Comparison of ENCODE assay signal across 8 cellular contexts in the genomic region with DNA sequence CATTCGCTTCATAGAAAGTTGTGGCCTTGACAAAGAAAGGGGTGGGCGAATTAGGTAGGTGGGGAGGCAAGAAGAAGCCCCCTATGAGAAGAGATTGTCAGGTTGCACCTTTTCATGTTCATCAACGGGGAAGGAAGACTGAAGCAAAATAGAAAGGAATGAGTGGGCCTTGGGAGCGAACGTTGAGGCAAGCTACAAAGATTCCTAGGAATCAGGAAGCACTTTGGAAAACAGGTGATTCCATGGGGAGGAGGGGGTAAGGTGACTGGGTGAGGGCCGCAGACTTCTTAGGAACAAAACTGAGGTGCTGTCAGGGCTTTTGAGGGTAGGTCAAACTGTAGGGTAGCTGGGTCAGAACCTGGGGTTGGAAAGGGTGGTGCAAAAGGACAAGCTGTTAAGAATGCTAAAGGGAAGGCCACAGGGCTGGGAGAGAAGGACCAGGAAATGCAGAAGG. TPM values are rescaled to one million over a fixed set of nuclear protein-coding genes. Genes with fewer than 3 reads are reported as not detected.
DNase-seq lines count a peak whose midpoint lies in the region; ATAC-seq lines count a peak whose summit lies in the region.

No MANE protein-coding gene starts in this region.

- peak overlapping the region; percentile 81 for H3K4me2 ChIP-seq in skeletal muscle satellite cell (ENCODE audit: low read length)

- no peak for DNase-seq in activated CD8-positive, alpha-beta memory T cell treated with anti-CD3 and anti-CD28 coated beads, Interleukin-2, amount 10 ng/mL, durations not matched to agents 7 days and 5 days
- no peak for DNase-seq in activated CD8-positive, alpha-beta memory T cell treated with anti-CD3 and anti-CD28 coated beads for 24 hours
- no peak for DNase-seq in activated CD4-positive, alpha-beta memory T cell treated with anti-CD3 and anti-CD28 coated beads for 36 hours
- DNase-seq in right cardiac atrium (no peak), sciatic nerve (ENCODE audit: low spot score) (no peak), NCI-H1694 (lab: John Stamatoyannopoulos, UW) (no peak)

- ATAC-seq in activated CD8-positive, alpha-beta memory T cell treated with anti-CD3 and anti-CD28 coated beads, Interleukin-2, amount 10 ng/mL, durations not matched to agents 7 days and 5 days = no peak
- ATAC-seq in right cardiac atrium (no peak), sciatic nerve (no peak), HG02623 (IDR thresholded peaks at IDR 0.05; ENCODE audit: unreplicated experiment) (no peak)

- no peaks in the 10 kb centered on the region for H3K9me3 Mint-ChIP-seq in activated CD8-positive, alpha-beta memory T cell treated with anti-CD3 and anti-CD28 coated beads, Interleukin-2, amount 10 ng/mL, durations not matched to agents 7 days and 5 days (ENCODE audit: low read depth)
- no peaks in the 10 kb centered on the region for H3K9me3 Mint-ChIP-seq in activated CD4-positive, alpha-beta memory T cell treated with anti-CD3 and anti-CD28 coated beads for 36 hours

- peaks cover 16% of the 10 kb centered on the region for H3K36me3 ChIP-seq in skeletal muscle satellite cell (ENCODE audit: insufficient read depth, low read length)

- intact Hi-C loops in activated CD4-positive, alpha-beta memory T cell treated with anti-CD3 and anti-CD28 coated beads for 36 hours (cut with micrococcal nuclease) = loop anchor here (2.0 to 10.0 kb wide), 5 partner anchors 423 to 776 kb away; partner anchors contain the start of genes DNAJA2, GPT2, ORC6 and VPS35
- intact Hi-C loops in right cardiac atrium (cut with DNase I) = loop anchor here in 1 of 4 donors (5.0 kb wide), 1 partner anchor 37 kb away; no protein-coding TSS in a partner anchor
- intact Hi-C loops in sciatic nerve (cut with DNase I) = no loop called here

- peak overlapping the region; percentile 98 for H3K27ac ChIP-seq in right cardiac atrium (ENCODE audit: low read length)

- peaks cover 48% of the 10 kb centered on the region for H3K4me1 Mint-ChIP-seq in activated CD8-positive, alpha-beta memory T cell treated with anti-CD3 and anti-CD28 coated beads, Interleukin-2, amount 10 ng/mL, durations not matched to agents 7 days and 5 days
- peaks cover 49% of the 10 kb centered on the region for H3K4me1 Mint-ChIP-seq in activated CD4-positive, alpha-beta memory T cell treated with anti-CD3 and anti-CD28 coated beads for 36 hours (ENCODE audit: low read depth)

- H3K27me3 Mint-ChIP-seq in activated CD8-positive, alpha-beta memory T cell treated with anti-CD3 and anti-CD28 coated beads, Interleukin-2, amount 10 ng/mL, durations not matched to agents 7 days and 5 days = no peaks in the 10 kb centered on the region
- no peaks in the 10 kb centered on the region for H3K27me3 Mint-ChIP-seq in activated CD4-positive, alpha-beta memory T cell treated with anti-CD3 and anti-CD28 coated beads for 36 hours

- H3K9ac ChIP-seq in skeletal muscle satellite cell (ENCODE audit: low read depth, low read length) = peak overlapping the region; percentile 99

- WGBS in right cardiac atrium = 21% methylated on average over 6 of the region's 6 CpGs

- no peaks in the 10 kb centered on the region for H3K27me3 ChIP-seq in right cardiac atrium (ENCODE audit: control insufficient read depth, insufficient read depth)
- no peaks in the 10 kb centered on the region for H3K27me3 ChIP-seq in skeletal muscle satellite cell (ENCODE audit: control insufficient read depth, insufficient read depth, low read length)

- peaks cover 16% of the 10 kb centered on the region for H3K36me3 Mint-ChIP-seq in activated CD8-positive, alpha-beta memory T cell treated with anti-CD3 and anti-CD28 coated beads, Interleukin-2, amount 10 ng/mL, durations not matched to agents 7 days and 5 days
- H3K36me3 Mint-ChIP-seq in activated CD4-positive, alpha-beta memory T cell treated with anti-CD3 and anti-CD28 coated beads for 36 hours = peaks cover 19% of the 10 kb centered on the region

- peaks cover 5% of the 10 kb centered on the region for H3K4me1 ChIP-seq in right cardiac atrium (ENCODE audit: control insufficient read depth, insufficient read depth, low read length)
- peaks cover 15% of the 10 kb centered on the region for H3K4me1 ChIP-seq in skeletal muscle satellite cell (ENCODE audit: control insufficient read depth, insufficient read depth, low read length)

- H3K4me3 ChIP-seq in right cardiac atrium (ENCODE audit: low read length) = peak overlapping the region; percentile 95
- H3K4me3 ChIP-seq in skeletal muscle satellite cell (ENCODE audit: low read length) = peak overlapping the region; percentile 99

- POLR2A ChIA-PET in activated CD4-positive, alpha-beta memory T cell treated with anti-CD3 and anti-CD28 coated beads for 36 hours (lab: Charles Lee) = interaction anchor here (0.8 to 2.7 kb wide), 3 partner anchors 25 to 487 kb away, joined by 3 to 12 read pairs (median 5); partner anchors contain the start of gene DNAJA2

- H3K4me3 Mint-ChIP-seq in activated CD8-positive, alpha-beta memory T cell treated with anti-CD3 and anti-CD28 coated beads, Interleukin-2, amount 10 ng/mL, durations not matched to agents 7 days and 5 days = peak overlapping the region; percentile 99
- peak overlapping the region; percentile 93 for H3K4me3 Mint-ChIP-seq in activated CD4-positive, alpha-beta memory T cell treated with anti-CD3 and anti-CD28 coated beads for 36 hours

- CTCF ChIA-PET in activated CD8-positive, alpha-beta memory T cell treated with anti-CD3 and anti-CD28 coated beads, Interleukin-2, amount 10 ng/mL, durations not matched to agents 7 days and 5 days (lab: Charles Lee) = interaction anchor here (0.6 to 2.5 kb wide), 7 partner anchors 9 to 487 kb away, joined by 3 to 9 read pairs (median 3); partner anchors contain the start of gene NETO2
- CTCF ChIA-PET in activated CD4-positive, alpha-beta memory T cell treated with anti-CD3 and anti-CD28 coated beads for 36 hours (lab: Charles Lee) = interaction anchor here (0.9 to 3.5 kb wide), 8 partner anchors 15 to 1170 kb away, joined by 3 to 36 read pairs (median 4); partner anchors contain the start of gene NETO2

- H3K9me3 ChIP-seq in right cardiac atrium (ENCODE audit: control insufficient read depth, low read length) = no peaks in the 10 kb centered on the region
- H3K9me3 ChIP-seq in skeletal muscle satellite cell (replicated peaks; ENCODE audit: low read length) = no peaks in the 10 kb centered on the region

- H3K27ac Mint-ChIP-seq in activated CD8-positive, alpha-beta memory T cell treated with anti-CD3 and anti-CD28 coated beads, Interleukin-2, amount 10 ng/mL, durations not matched to agents 7 days and 5 days = peak overlapping the region; percentile 94
- H3K27ac Mint-ChIP-seq in activated CD4-positive, alpha-beta memory T cell treated with anti-CD3 and anti-CD28 coated beads for 36 hours = peak overlapping the region; percentile 95

RNA-seq across cellular contexts. Expression of gene ITFG1, which starts 0.5 kb away (rescaled TPM):
- total RNA-seq in activated CD8-positive, alpha-beta memory T cell treated with anti-CD3 and anti-CD28 coated beads, Interleukin-2, amount 10 ng/mL, durations not matched to agents 7 days and 5 days = 10 to 100 TPM; 22.1 to 25.4 TPM
- total RNA-seq in activated CD4-positive, alpha-beta memory T cell treated with anti-CD3 and anti-CD28 coated beads for 36 hours = 10 to 100 TPM; 20.6 to 22.0 TPM
- total RNA-seq in right cardiac atrium (10 to 100 TPM; 61.6 to 72.6 (median 64.5) TPM), sciatic nerve (50.0 TPM)
- polyA plus RNA-seq in right cardiac atrium = 51.7 TPM
- 35.4 and 37.5 TPM in 2 replicates for total RNA-seq in skeletal muscle satellite cell (2012; rRNA removed)

RNA-seq across cellular contexts. Expression of gene PHKB, which starts 0.8 kb away (rescaled TPM):
- total RNA-seq in activated CD8-positive, alpha-beta memory T cell treated with anti-CD3 and anti-CD28 coated beads, Interleukin-2, amount 10 ng/mL, durations not matched to agents 7 days and 5 days = 10 to 100 TPM; 33.7 to 35.7 TPM
- 10 to 100 TPM; 27.6 to 28.8 TPM for total RNA-seq in activated CD4-positive, alpha-beta memory T cell treated with anti-CD3 and anti-CD28 coated beads for 36 hours
- total RNA-seq in right cardiac atrium (10 to 100 TPM; 62.2 to 68.0 (median 63.5) TPM), sciatic nerve (94.2 TPM)
- 20.2 TPM for polyA plus RNA-seq in right cardiac atrium
- total RNA-seq in skeletal muscle satellite cell (2012; rRNA removed) = 39.3 and 48.7 TPM in 2 replicates
